Comparison of ENCODE assay signal across 10 cellular contexts in the genomic region with DNA sequence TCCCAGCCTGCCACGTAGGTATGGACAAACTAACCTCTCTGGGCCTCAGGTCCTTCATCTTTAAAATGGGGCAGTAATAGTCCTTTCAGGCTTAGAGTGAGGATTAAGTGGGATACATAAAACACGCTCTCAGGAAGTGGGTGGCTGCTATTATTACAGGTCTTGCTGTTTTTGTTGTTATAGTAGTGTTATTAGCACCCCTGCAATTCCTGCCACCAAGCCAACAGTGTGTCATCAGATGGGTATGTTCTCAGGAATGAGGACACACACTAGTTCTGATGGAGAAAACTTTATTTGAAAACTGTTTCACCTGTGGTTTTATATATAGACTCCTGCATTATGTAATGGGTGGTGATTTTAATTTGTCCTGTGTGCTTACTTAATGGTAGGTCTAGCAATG.
DNase-seq lines count a peak whose midpoint lies in the region; ATAC-seq, FAIRE-seq and TF ChIP-seq lines count a peak whose summit lies in the region.
"Had no signal": no experiment of that assay in that cellular context is flagged by ENCODE, and none has a peak within 500 bp of the region (broad histone marks: within the 10 kb centered on the region; RNA-seq: fewer than 3 reads in every experiment).

No MANE protein-coding gene starts in this region.

- DNase-seq in Caki2 (ENCODE audit: low read depth) (peak; percentile 31), HTR-8/SVneo (ENCODE audit: insufficient read length, low spot score) (peak; percentile 27), mammary epithelial cell (peak; percentile 40), myocyte (ENCODE audit: low read depth) (peak; percentile 41), NCI-H2196 (lab: John Stamatoyannopoulos, UW; ENCODE audit: unreplicated experiment) (no peak), OCI-M2 (lab: John Stamatoyannopoulos, UW; ENCODE audit: unreplicated experiment) (no peak), medulla oblongata (ENCODE audit: extremely low spot score) (no peak)
- DNase-seq: naive thymus-derived CD4-positive, alpha-beta T cell; T-helper 2 cell had no signal

- FAIRE-seq in HTR-8/SVneo (lab: Jason Lieb, UNC): no peak

- dilution Hi-C loops in mammary epithelial cell (cut with HindIII; ENCODE audit: low sequenced_read_pairs): no loop called here

- H3K4me3 ChIP-seq in mammary epithelial cell (replicated peaks in 1 of 3; ENCODE audit: insufficient read depth in 1 of 3, low read depth in 2 of 3, low read length in 3 of 3): no peak overlapping the region

- CTCF ChIA-PET in mammary epithelial cell (lab: Charles Lee; ENCODE audit: low non-redundant PET): no interaction called here

- H3K36me3 ChIP-seq in mammary epithelial cell (ENCODE audit: insufficient read depth, low read length): peaks cover 5% of the 10 kb centered on the region

- no peaks in the 10 kb centered on the region for H4K20me1 ChIP-seq in mammary epithelial cell (ENCODE audit: insufficient read depth, low read length)

- no peak overlapping the region for H3K9ac ChIP-seq in mammary epithelial cell (ENCODE audit: insufficient read depth, low read length)

- no peak for ATAC-seq in HG03175 (IDR thresholded peaks at IDR 0.05; ENCODE audit: unreplicated experiment)
- ATAC-seq: naive thymus-derived CD4-positive, alpha-beta T cell had no signal

- TF ChIP-seq CTCF in mammary epithelial cell (conservative IDR thresholded peaks at IDR 0.05 in 1 of 2, IDR thresholded peaks at IDR 0.05 in 1 of 2; ENCODE audit: extremely low read depth in 1 of 2, insufficient read depth in 1 of 2, low read depth in 1 of 2, low read length in 2 of 2): no peak

- H3K79me2 ChIP-seq in mammary epithelial cell (ENCODE audit: insufficient read depth, low read length): no peaks in the 10 kb centered on the region

- no peaks in the 10 kb centered on the region for H3K27me3 ChIP-seq in mammary epithelial cell (ENCODE audit: insufficient read depth, low read length)

- peaks cover 32% of the 10 kb centered on the region for H3K4me1 ChIP-seq in mammary epithelial cell (ENCODE audit: insufficient read depth, low read length)

- H3K27ac ChIP-seq in mammary epithelial cell (ENCODE audit: insufficient read depth, low read depth, low read length): no peak overlapping the region

- intact Hi-C loops in mammary epithelial cell (cut with micrococcal nuclease): loop anchor here (10.0 kb wide), 1 partner anchor 132 kb away; the partner anchor contains the start of gene LRRC1

- no peak overlapping the region for H2AFZ ChIP-seq in mammary epithelial cell (ENCODE audit: low read depth, low read length)

- peak overlapping the region; percentile 57 for H3K4me2 ChIP-seq in mammary epithelial cell (ENCODE audit: insufficient read depth, low read depth, low read length)

- no TSS peak for BruUV-seq in mammary epithelial cell (replicated peaks; lab: Mats Ljungman, UMichigan)

- 50% methylated on average over 2 of the region's 2 CpGs for WGBS in mammary epithelial cell (ENCODE audit: low coverage, missing lambda C conversion rate)

- no peaks in the 10 kb centered on the region for H3K9me3 ChIP-seq in mammary epithelial cell (replicated peaks; ENCODE audit: insufficient read depth, low read length)

- in situ Hi-C loops in Caki2 (cut with HindIII; ENCODE audit: low pct_unique_long_range_greater_than_20kb, low sequenced_read_pairs): no loop called here
- in situ Hi-C loops in mammary epithelial cell (cut with MboI; ENCODE audit: low sequenced_read_pairs in 2 of 2): no loop called here

Comparison
In these comparisons a context has a peak if more than half of its experiments do, and no peak if none do; other contexts are left out.
1. DNase-seq: peak in Caki2 (single experiment), HTR-8/SVneo (single experiment), mammary epithelial cell (single experiment) and myocyte (single experiment); none in NCI-H2196 (single experiment), OCI-M2 (single experiment) and medulla oblongata (single experiment).